18 cellular contexts compared by ENCODE assay signal in the genomic region with DNA sequence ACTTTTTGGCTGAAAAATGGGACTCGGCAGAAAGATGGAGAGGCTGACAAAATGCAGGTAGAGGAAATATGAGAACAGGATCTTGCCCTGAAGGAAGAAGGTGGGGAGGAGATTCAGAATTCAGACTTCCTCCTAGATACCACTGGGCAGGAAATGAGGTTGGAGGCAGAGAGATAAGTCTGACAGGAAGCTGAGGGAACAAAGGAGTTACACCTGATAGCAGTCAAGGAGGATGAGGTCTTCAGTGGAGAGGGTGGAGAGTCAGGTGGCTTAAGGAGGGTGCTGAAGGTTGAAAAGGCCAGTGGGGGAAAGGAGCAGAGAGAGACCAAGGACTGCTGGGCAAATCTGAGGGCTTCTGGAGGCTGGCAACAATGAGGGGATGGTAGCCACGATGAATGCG. TPM values are rescaled to one million over a fixed set of nuclear protein-coding genes. Genes with fewer than 3 reads are reported as not detected.
A peak's percentile ranks its signal among the peaks of the same experiment; 100 is the strongest.
DNase-seq lines count a peak whose midpoint lies in the region; ATAC-seq and TF ChIP-seq lines count a peak whose summit lies in the region.
"Had no signal": no experiment of that assay in that cellular context is flagged by ENCODE, and none has a peak within 500 bp of the region (broad histone marks: within the 10 kb centered on the region; RNA-seq: fewer than 3 reads in every experiment).

No MANE protein-coding gene starts in this region.

- H4K5ac ChIP-seq in mesendoderm (ENCODE audit: low read length), result no peak overlapping the region

- no CpG with 5 or more reads among the region's 3 CpGs for whole genome bisulfite sequencing in mesendoderm (ENCODE audit: extremely low coverage, insufficient coverage, low lambda C conversion rate)

- CTCF ChIA-PET in activated B cell treated with CpG ODN at 0.5 μM for 24 hours (lab: Charles Lee), result no interaction called here

- peak overlapping the region; percentile 24 for H2BK120ac ChIP-seq in mesendoderm (ENCODE audit: low read depth, low read length)

- peak overlapping the region; percentile 14 for H3K27ac Mint-ChIP-seq in activated B cell treated with CpG ODN at 0.5 μM for 24 hours

- H2AK5ac ChIP-seq in mesendoderm (ENCODE audit: low read length), result no peak overlapping the region

- no peak overlapping the region for H3K4me3 Mint-ChIP-seq in activated B cell treated with CpG ODN at 0.5 μM for 24 hours

- ATAC-seq in activated B cell treated with CpG ODN at 0.5 μM for 24 hours (ENCODE audit: low read depth) (no peak), HG03520 (IDR thresholded peaks at IDR 0.05; ENCODE audit: unreplicated experiment) (no peak), left ventricle myocardium superior (no peak), GM21423 (IDR thresholded peaks at IDR 0.05; ENCODE audit: unreplicated experiment) (no peak)

- DNase-seq in GF-D8 (lab: John Stamatoyannopoulos, UW) (peak; percentile 11), activated B cell treated with CpG ODN at 0.5 μM for 24 hours (no peak), mesendoderm (peak; percentile 91), NCI-H1694 treated with DMSO at 0.1 percent for 48 hours (lab: John Stamatoyannopoulos, UW) (no peak), left ventricle myocardium superior (no peak)
- DNase-seq: HCEC 1CT, IMR-90, midbrain, NCI-H524, PC-9, stomach had no signal

- H3K36me3 ChIP-seq in BLaER1 (peaks cover 84% of the 10 kb centered on the region), mesendoderm (ENCODE audit: control insufficient read depth, insufficient read depth, low read length) (no peaks in the 10 kb centered on the region)

- no peak overlapping the region for H3K18ac ChIP-seq in mesendoderm (ENCODE audit: low read length)

- POLR2A ChIA-PET in activated B cell treated with CpG ODN at 0.5 μM for 24 hours (lab: Charles Lee), result no interaction called here

- H3K9ac ChIP-seq in BLaER1 (no peak overlapping the region), mesendoderm (ENCODE audit: low read length) (no peak overlapping the region)

- H2BK15ac ChIP-seq in mesendoderm (replicated peaks; ENCODE audit: low read depth), result no peak overlapping the region

- peak overlapping the region; percentile 34 for H3K56ac ChIP-seq in mesendoderm (ENCODE audit: low read length)

- H3K4me3 ChIP-seq in BLaER1, result no peak overlapping the region
- H3K4me3 ChIP-seq in mesendoderm (ENCODE audit: low read length), result no peak overlapping the region
- H3K4me3 ChIP-seq: PC-9, skin epidermis, stomach had no signal

- intact Hi-C loops in activated B cell treated with CpG ODN at 0.5 μM for 24 hours (cut with micrococcal nuclease), result no loop called here
- intact Hi-C loops in left ventricle myocardium superior (cut with micrococcal nuclease), result no loop called here

- H2BK5ac ChIP-seq in mesendoderm (ENCODE audit: low read length), result peak overlapping the region; percentile 91

- H3K79me2 ChIP-seq in mesendoderm (ENCODE audit: control insufficient read depth, insufficient read depth, low read length), result no peaks in the 10 kb centered on the region

- H3K9me3 ChIP-seq in BLaER1, result peaks cover 27% of the 10 kb centered on the region
- H3K9me3 ChIP-seq: stomach had no signal

- H3K4me2 ChIP-seq in BLaER1, result peak overlapping the region; percentile 45; the same call in 1 of the 2 replicates
- H3K4me2 ChIP-seq in mesendoderm (ENCODE audit: low read length), result no peak overlapping the region
- H3K4me2 ChIP-seq: PC-9 had no signal

- peaks cover 24% of the 10 kb centered on the region for H3K4me1 ChIP-seq in BLaER1
- peaks cover 8% of the 10 kb centered on the region for H3K4me1 ChIP-seq in mesendoderm (ENCODE audit: control insufficient read depth, low read depth, low read length)

- H3K23ac ChIP-seq in mesendoderm (ENCODE audit: low read length), result no peak overlapping the region

- H4K20me1 ChIP-seq in BLaER1, result no peaks in the 10 kb centered on the region

- H3K79me1 ChIP-seq in mesendoderm (ENCODE audit: low read length), result no peaks in the 10 kb centered on the region

- no peak overlapping the region for H3K4ac ChIP-seq in mesendoderm (ENCODE audit: low read depth, low read length)

- no peaks in the 10 kb centered on the region for H3K9me3 Mint-ChIP-seq in activated B cell treated with CpG ODN at 0.5 μM for 24 hours

- H3K36me3 Mint-ChIP-seq in activated B cell treated with CpG ODN at 0.5 μM for 24 hours (ENCODE audit: low read depth), result peaks cover 73% of the 10 kb centered on the region

- peak overlapping the region; percentile 69 for H4K8ac ChIP-seq in mesendoderm (ENCODE audit: low read depth, low read length)

- no peaks in the 10 kb centered on the region for H3K27me3 Mint-ChIP-seq in activated B cell treated with CpG ODN at 0.5 μM for 24 hours

- TF ChIP-seq CTCF in activated B cell treated with CpG ODN at 0.5 μM for 24 hours (IDR thresholded peaks at IDR 0.05), result no peak

- no peaks in the 10 kb centered on the region for H3K27me3 ChIP-seq in BLaER1
- H3K27me3 ChIP-seq in mesendoderm (ENCODE audit: insufficient read depth, low read length, poor library complexity), result no peaks in the 10 kb centered on the region
- H3K27me3 ChIP-seq: stomach had no signal

- H3K4me1 Mint-ChIP-seq in activated B cell treated with CpG ODN at 0.5 μM for 24 hours, result peaks cover 7% of the 10 kb centered on the region

- H3K27ac ChIP-seq in BLaER1 (no peak overlapping the region), mesendoderm (ENCODE audit: low read depth, low read length) (peak overlapping the region; percentile 65)
- H3K27ac ChIP-seq: PC-9, stomach had no signal

RNA-seq across cellular contexts. Expression of a gene that starts 56.8 kb away (rescaled TPM):
- 0.17 and 0.31 TPM in 2 replicates for total RNA-seq in activated B cell treated with CpG ODN at 0.5 μM for 24 hours
- polyA plus RNA-seq in mesendoderm (2013, experiment 1 of 2), result 0.01 TPM
- polyA plus RNA-seq in mesendoderm (2013, experiment 2 of 2), result 0.04 TPM
- not detected for total RNA-seq in left ventricle myocardium superior
- total RNA-seq: cerebellum, endothelial cell of umbilical vein, IMR-90, osteocyte, PC-9 had no signal
- polyA plus RNA-seq: endothelial cell of umbilical vein, IMR-90 had no signal

Comparison
In these comparisons a context has a peak if more than half of its experiments do, and no peak if none do; other contexts are left out.
1. DNase-seq: peak in GF-D8 (single experiment) and mesendoderm (single experiment); none in activated B cell treated with CpG ODN at 0.5 μM for 24 hours (single experiment), NCI-H1694 treated with DMSO at 0.1 percent for 48 hours (single experiment) and left ventricle myocardium superior (single experiment).